28 cellular contexts compared by ENCODE assay signal in the genomic region with DNA sequence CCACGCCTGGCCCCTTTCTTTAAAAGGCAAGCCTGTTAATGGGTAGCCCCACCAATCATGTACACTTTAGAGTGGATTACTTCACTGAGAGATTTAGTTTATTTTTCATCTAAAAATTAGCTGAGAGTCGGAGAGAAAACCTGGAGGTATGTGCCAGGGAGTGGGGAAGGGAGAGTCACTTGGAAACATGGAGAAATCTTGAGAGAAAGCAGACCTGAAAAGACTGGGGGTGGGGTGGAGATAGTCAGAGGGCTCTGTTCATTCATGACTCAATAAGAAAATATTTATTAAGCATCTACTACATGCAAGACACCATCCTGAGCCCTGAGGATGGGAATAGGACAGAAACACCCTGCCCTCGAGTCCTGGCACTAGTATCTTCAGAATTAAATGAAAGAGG. TPM values are rescaled to one million over a fixed set of nuclear protein-coding genes. Genes with fewer than 3 reads are reported as not detected.
"Had no signal": no experiment of that assay in that cellular context is flagged by ENCODE, and none has a peak within 500 bp of the region (broad histone marks: within the 10 kb centered on the region; RNA-seq: fewer than 3 reads in every experiment).

No MANE protein-coding gene starts in this region.

- H3K9me3 ChIP-seq: body of pancreas, thyroid gland, upper lobe of right lung had no signal

- H3K27ac ChIP-seq: body of pancreas, parathyroid adenoma, thyroid gland, upper lobe of right lung had no signal

- H3K36me3 ChIP-seq: thyroid gland, upper lobe of right lung had no signal

- DNase-seq: activated CD4-positive, alpha-beta memory T cell treated with anti-CD3 and anti-CD28 coated beads for 36 hours; activated CD4-positive, alpha-beta T cell treated with anti-CD3 and anti-CD28 coated beads for 4 hours; activated CD4-positive, CD25-positive, alpha-beta regulatory T cell; activated CD8-positive, alpha-beta memory T cell treated with anti-CD3 and anti-CD28 coated beads, Interleukin-2, amount 10 ng/mL, durations not matched to agents 7 days and 5 days; activated effector memory CD4-positive, alpha-beta T cell treated with anti-CD3 and anti-CD28 coated beads, Interleukin-2, amount 50 U/mL, for 16 hours; activated naive CD4-positive, alpha-beta T cell treated with anti-CD3 and anti-CD28 coated beads, Interleukin-2, amount 10 ng/mL, durations not matched to agents 7 days and 5 days; activated T-cell treated with anti-CD3 and anti-CD28 coated beads for 4 hours; body of pancreas; caudate nucleus; dermis blood vessel endothelial cell; effector CD8-positive, alpha-beta T cell; erythroblast; glutamatergic neuron; hippocampal formation; right cardiac atrium; stimulated activated CD4-positive, alpha-beta T cell treated with anti-CD3 and anti-CD28 coated beads, Interleukin-1b, Interleukin-23, amount 100 ng/mL, for 48 hours; substantia nigra; T-helper 1 cell; thyroid gland; upper lobe of right lung had no signal

- H3K27ac Mint-ChIP-seq: activated CD4-positive, alpha-beta memory T cell treated with anti-CD3 and anti-CD28 coated beads for 36 hours; activated CD8-positive, alpha-beta memory T cell treated with anti-CD3 and anti-CD28 coated beads, Interleukin-2, amount 10 ng/mL, durations not matched to agents 7 days and 5 days; activated naive CD4-positive, alpha-beta T cell treated with anti-CD3 and anti-CD28 coated beads, Interleukin-2, amount 10 ng/mL, durations not matched to agents 7 days and 5 days; nephron; stimulated activated naive CD8-positive, alpha-beta T cell treated with anti-CD3 and anti-CD28 coated beads, Interleukin-15, Interleukin-2, amounts not matched to agents 100 ng/mL and 50 ng/mL, for 24 hours had no signal

- H3K4me1 ChIP-seq: body of pancreas, parathyroid adenoma, thyroid gland, upper lobe of right lung had no signal

- H3K9me3 Mint-ChIP-seq: activated CD4-positive, alpha-beta memory T cell treated with anti-CD3 and anti-CD28 coated beads for 36 hours; activated naive CD4-positive, alpha-beta T cell treated with anti-CD3 and anti-CD28 coated beads, Interleukin-2, amount 10 ng/mL, durations not matched to agents 7 days and 5 days; nephron; stimulated activated naive CD8-positive, alpha-beta T cell treated with anti-CD3 and anti-CD28 coated beads, Interleukin-15, Interleukin-2, amounts not matched to agents 100 ng/mL and 50 ng/mL, for 24 hours had no signal

- H3K4me3 Mint-ChIP-seq: activated CD4-positive, alpha-beta memory T cell treated with anti-CD3 and anti-CD28 coated beads for 36 hours; activated CD8-positive, alpha-beta memory T cell treated with anti-CD3 and anti-CD28 coated beads, Interleukin-2, amount 10 ng/mL, durations not matched to agents 7 days and 5 days; activated naive CD4-positive, alpha-beta T cell treated with anti-CD3 and anti-CD28 coated beads, Interleukin-2, amount 10 ng/mL, durations not matched to agents 7 days and 5 days; nephron; stimulated activated naive CD8-positive, alpha-beta T cell treated with anti-CD3 and anti-CD28 coated beads, Interleukin-15, Interleukin-2, amounts not matched to agents 100 ng/mL and 50 ng/mL, for 24 hours had no signal

- H3K27me3 Mint-ChIP-seq: activated CD8-positive, alpha-beta memory T cell treated with anti-CD3 and anti-CD28 coated beads, Interleukin-2, amount 10 ng/mL, durations not matched to agents 7 days and 5 days; activated naive CD4-positive, alpha-beta T cell treated with anti-CD3 and anti-CD28 coated beads, Interleukin-2, amount 10 ng/mL, durations not matched to agents 7 days and 5 days; stimulated activated naive CD8-positive, alpha-beta T cell treated with anti-CD3 and anti-CD28 coated beads, Interleukin-15, Interleukin-2, amounts not matched to agents 100 ng/mL and 50 ng/mL, for 24 hours had no signal

- H3K36me3 Mint-ChIP-seq: activated CD4-positive, alpha-beta memory T cell treated with anti-CD3 and anti-CD28 coated beads for 36 hours; activated CD8-positive, alpha-beta memory T cell treated with anti-CD3 and anti-CD28 coated beads, Interleukin-2, amount 10 ng/mL, durations not matched to agents 7 days and 5 days; activated naive CD4-positive, alpha-beta T cell treated with anti-CD3 and anti-CD28 coated beads, Interleukin-2, amount 10 ng/mL, durations not matched to agents 7 days and 5 days had no signal

- ATAC-seq: activated CD8-positive, alpha-beta memory T cell treated with anti-CD3 and anti-CD28 coated beads, Interleukin-2, amount 10 ng/mL, durations not matched to agents 7 days and 5 days; body of pancreas; right cardiac atrium; upper lobe of right lung had no signal

- H3K4me3 ChIP-seq: body of pancreas, thyroid gland, upper lobe of right lung had no signal

- H3K4me1 Mint-ChIP-seq: activated CD8-positive, alpha-beta memory T cell treated with anti-CD3 and anti-CD28 coated beads, Interleukin-2, amount 10 ng/mL, durations not matched to agents 7 days and 5 days; activated naive CD4-positive, alpha-beta T cell treated with anti-CD3 and anti-CD28 coated beads, Interleukin-2, amount 10 ng/mL, durations not matched to agents 7 days and 5 days had no signal

- H3K27me3 ChIP-seq: body of pancreas, thyroid gland, upper lobe of right lung had no signal

RNA-seq across cellular contexts. Expression of a gene that starts 27.4 kb away (rescaled TPM):
- total RNA-seq: activated CD4-positive, alpha-beta memory T cell treated with anti-CD3 and anti-CD28 coated beads for 36 hours; activated CD8-positive, alpha-beta memory T cell treated with anti-CD3 and anti-CD28 coated beads, Interleukin-2, amount 10 ng/mL, durations not matched to agents 7 days and 5 days; body of pancreas; dermis blood vessel endothelial cell; fibroblast of lung; liver; myocyte; pulmonary artery endothelial cell; skeletal muscle tissue; thyroid gland had no signal
